ENCODE assay signal across 1 cellular context in the genomic region with DNA sequence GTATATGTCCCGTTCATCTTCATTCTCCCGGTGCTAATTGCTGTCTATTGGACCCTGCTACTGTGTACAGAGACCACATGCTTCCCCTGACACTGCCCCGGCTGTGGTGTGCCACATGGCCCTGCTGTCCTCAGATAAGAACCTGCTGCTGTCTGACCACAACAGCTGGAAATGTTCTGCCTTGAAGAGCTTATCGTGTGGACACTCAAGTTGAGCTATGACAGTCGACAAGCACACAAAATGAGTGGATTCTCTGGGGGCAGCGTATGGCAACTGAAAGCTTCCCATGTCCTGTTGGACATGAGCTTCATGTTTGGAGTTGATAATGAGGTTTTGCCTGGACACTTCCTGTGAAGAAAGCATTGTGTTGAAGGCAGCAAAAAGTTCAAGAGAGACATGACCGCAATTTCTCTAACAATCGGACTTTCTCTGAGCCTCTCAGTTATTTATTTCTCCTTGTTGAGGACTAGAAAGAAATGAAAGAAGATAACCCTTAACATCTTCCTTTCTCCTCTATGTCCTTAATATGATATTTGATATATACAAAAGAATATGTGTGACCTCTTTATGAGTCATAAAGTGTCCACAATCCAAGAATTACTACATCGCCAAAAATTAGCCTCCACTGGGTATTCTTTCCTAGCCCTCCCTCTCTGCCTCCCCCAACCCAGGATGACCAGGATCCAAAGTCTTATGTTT.
TF ChIP-seq lines count a peak whose summit lies in the region.

No MANE protein-coding gene starts in this region.

TF ChIP-seq in IMR-90, 13 proteins besides CTCF, POLR2A, EP300 and RAD21 (continued from another document):
- TF ChIP-seq, protein P1, sequence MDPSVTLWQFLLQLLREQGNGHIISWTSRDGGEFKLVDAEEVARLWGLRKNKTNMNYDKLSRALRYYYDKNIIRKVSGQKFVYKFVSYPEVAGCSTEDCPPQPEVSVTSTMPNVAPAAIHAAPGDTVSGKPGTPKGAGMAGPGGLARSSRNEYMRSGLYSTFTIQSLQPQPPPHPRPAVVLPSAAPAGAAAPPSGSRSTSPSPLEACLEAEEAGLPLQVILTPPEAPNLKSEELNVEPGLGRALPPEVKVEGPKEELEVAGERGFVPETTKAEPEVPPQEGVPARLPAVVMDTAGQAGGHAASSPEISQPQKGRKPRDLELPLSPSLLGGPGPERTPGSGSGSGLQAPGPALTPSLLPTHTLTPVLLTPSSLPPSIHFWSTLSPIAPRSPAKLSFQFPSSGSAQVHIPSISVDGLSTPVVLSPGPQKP (IDR thresholded peaks at IDR 0.05; ENCODE audit: borderline replicate concordance, low read depth, low read length) = no peak
- TF ChIP-seq SMC3 (IDR thresholded peaks at IDR 0.05; ENCODE audit: low read depth, low read length) (no peak), RFX5 (IDR thresholded peaks at IDR 0.05; ENCODE audit: low read depth, low read length) (no peak), FOS (IDR thresholded peaks at IDR 0.05; ENCODE audit: low read depth, low read length) (no peak), CEBPB (IDR thresholded peaks at IDR 0.05; ENCODE audit: low read depth, low read length) (no peak), MAZ (IDR thresholded peaks at IDR 0.05; ENCODE audit: borderline replicate concordance, low read depth, low read length) (no peak), MXI1 (IDR thresholded peaks at IDR 0.05; ENCODE audit: borderline replicate concordance, low read depth, low read length) (no peak), BHLHE40 (IDR thresholded peaks at IDR 0.05; ENCODE audit: low read depth, low read length) (no peak), NFE2L2 (IDR thresholded peaks at IDR 0.05; ENCODE audit: low read depth, low read length) (no peak), MAFK (IDR thresholded peaks at IDR 0.05; ENCODE audit: low read depth, low read length) (no peak), CHD1 (IDR thresholded peaks at IDR 0.05; ENCODE audit: low read depth, low read length) (no peak)
- TF ChIP-seq, protein P2, sequence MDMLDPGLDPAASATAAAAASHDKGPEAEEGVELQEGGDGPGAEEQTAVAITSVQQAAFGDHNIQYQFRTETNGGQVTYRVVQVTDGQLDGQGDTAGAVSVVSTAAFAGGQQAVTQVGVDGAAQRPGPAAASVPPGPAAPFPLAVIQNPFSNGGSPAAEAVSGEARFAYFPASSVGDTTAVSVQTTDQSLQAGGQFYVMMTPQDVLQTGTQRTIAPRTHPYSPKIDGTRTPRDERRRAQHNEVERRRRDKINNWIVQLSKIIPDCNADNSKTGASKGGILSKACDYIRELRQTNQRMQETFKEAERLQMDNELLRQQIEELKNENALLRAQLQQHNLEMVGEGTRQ (IDR thresholded peaks at IDR 0.05; ENCODE audit: low read depth, low read length) = no peak
TF ChIP-seq in IMR-90: peak in this region for 0.
